Comparison of ENCODE assay signal across 11 cellular contexts in the genomic region with DNA sequence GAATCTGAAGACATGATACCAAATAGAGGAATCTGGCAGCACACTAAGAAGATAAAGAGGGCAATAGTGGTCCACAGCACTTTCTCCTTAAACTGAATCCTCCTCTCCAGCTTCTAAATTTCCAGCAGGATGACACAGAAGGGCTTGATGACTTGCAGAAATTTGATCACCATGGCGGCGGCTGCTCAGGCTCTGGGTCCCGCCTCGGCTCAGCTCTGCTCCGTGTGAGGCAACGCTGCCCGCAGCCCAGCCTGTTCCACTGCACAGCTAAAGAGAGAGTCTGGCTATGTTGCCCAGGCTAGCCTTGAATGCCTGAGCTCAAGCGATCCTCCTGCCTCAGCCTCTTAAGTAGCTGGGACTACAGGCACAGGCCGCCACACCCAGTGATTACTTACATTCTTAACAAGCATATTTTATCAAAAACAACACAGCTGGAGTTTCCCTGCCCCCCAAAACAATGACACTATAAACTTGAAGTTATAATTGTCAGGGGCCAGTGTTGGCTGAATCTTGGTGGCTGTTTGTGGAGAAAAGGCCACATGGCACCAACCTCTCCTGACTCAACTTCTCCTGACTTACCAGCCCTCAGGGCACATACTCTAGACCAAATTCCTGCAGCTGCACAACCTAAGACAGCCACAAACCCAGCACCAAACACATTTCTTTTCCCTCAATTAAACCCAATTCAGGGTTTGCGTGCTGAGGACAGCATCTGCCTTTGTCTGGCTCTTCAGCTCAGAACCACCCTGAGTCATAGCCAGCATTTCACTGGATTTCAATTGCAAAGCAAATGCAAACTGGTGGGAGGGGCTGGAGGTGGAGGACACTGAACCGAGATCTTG. TPM values are rescaled to one million over a fixed set of nuclear protein-coding genes. Genes with fewer than 3 reads are reported as not detected.
A peak's percentile ranks its signal among the peaks of the same experiment; 100 is the strongest.
DNase-seq lines count a peak whose midpoint lies in the region; ATAC-seq and TF ChIP-seq lines count a peak whose summit lies in the region.
"Had no signal": no experiment of that assay in that cellular context is flagged by ENCODE, and none has a peak within 500 bp of the region (broad histone marks: within the 10 kb centered on the region; RNA-seq: fewer than 3 reads in every experiment).

No MANE protein-coding gene starts in this region.

- DNase-seq in EL (peak; percentile 90), LoVo (ENCODE audit: low spot score) (peak; percentile 25), brain microvascular endothelial cell (peak; percentile 74), left lung (no peak), ureter (ENCODE audit: low spot score) (no peak), NCI-H2029 (lab: John Stamatoyannopoulos, UW) (no peak)
- DNase-seq: activated gamma-delta T cell treated with Interleukin-2 at 50 U/mL for 16 hours; stimulated activated naive CD4-positive, alpha-beta T cell treated with Interleukin-2 at 50 U/mL for 16 hours had no signal

- in situ Hi-C loops in brain microvascular endothelial cell (cut with HindIII; ENCODE audit: low pct_ligation_motif_present, low sequenced_read_pairs) = no loop called here

- intact Hi-C loops in left lung (cut with DNase I) = no loop called here

- ATAC-seq in left lung (peak; percentile 65), HG03571 (IDR thresholded peaks at IDR 0.05; ENCODE audit: unreplicated experiment) (no peak), GM19351 (IDR thresholded peaks at IDR 0.05; ENCODE audit: unreplicated experiment) (no peak)
- ATAC-seq: HCT116 had no signal

- H3K4me3 ChIP-seq in brain microvascular endothelial cell (ENCODE audit: low read depth, low read length) (no peak overlapping the region), left lung (no peak overlapping the region)

- H3K27me3 ChIP-seq in brain microvascular endothelial cell (replicated peaks) (peaks cover 2% of the 10 kb centered on the region), left lung (peaks cover 0 to 8% of the 10 kb centered on the region in 2 donors)

- peak overlapping the region; percentile 1 for H3K27ac ChIP-seq in brain microvascular endothelial cell
- no peak overlapping the region for H3K27ac ChIP-seq in left lung

- H3K4me1 ChIP-seq in left lung = peaks cover 0 to 19% of the 10 kb centered on the region in 2 donors

- H3K9me3 ChIP-seq in left lung = peaks cover 0 to 6% of the 10 kb centered on the region in 2 donors

- TF ChIP-seq CTCF in brain microvascular endothelial cell (IDR thresholded peaks at IDR 0.05; ENCODE audit: low read depth, low read length, missing control alignments) = no peak
- no peak for TF ChIP-seq CTCF in left lung (IDR thresholded peaks at IDR 0.05)

- H3K36me3 ChIP-seq in brain microvascular endothelial cell (replicated peaks) = no peaks in the 10 kb centered on the region
- no peaks in the 10 kb centered on the region for H3K36me3 ChIP-seq in left lung

RNA-seq across cellular contexts. Expression of a gene that starts 11.6 kb away (rescaled TPM):
- total RNA-seq in left lung = 10 to 100 TPM; 34.9 to 38.7 TPM
- total RNA-seq in ureter = 43.4 TPM

Comparison
In these comparisons a context has a peak if more than half of its experiments do, and no peak if none do; other contexts are left out.
1. DNase-seq: peak in EL (single experiment), LoVo (single experiment) and brain microvascular endothelial cell (single experiment); none in left lung (0 of 2), ureter (single experiment) and NCI-H2029 (single experiment).